ENCODE assay signal across 17 cellular contexts in the genomic region with DNA sequence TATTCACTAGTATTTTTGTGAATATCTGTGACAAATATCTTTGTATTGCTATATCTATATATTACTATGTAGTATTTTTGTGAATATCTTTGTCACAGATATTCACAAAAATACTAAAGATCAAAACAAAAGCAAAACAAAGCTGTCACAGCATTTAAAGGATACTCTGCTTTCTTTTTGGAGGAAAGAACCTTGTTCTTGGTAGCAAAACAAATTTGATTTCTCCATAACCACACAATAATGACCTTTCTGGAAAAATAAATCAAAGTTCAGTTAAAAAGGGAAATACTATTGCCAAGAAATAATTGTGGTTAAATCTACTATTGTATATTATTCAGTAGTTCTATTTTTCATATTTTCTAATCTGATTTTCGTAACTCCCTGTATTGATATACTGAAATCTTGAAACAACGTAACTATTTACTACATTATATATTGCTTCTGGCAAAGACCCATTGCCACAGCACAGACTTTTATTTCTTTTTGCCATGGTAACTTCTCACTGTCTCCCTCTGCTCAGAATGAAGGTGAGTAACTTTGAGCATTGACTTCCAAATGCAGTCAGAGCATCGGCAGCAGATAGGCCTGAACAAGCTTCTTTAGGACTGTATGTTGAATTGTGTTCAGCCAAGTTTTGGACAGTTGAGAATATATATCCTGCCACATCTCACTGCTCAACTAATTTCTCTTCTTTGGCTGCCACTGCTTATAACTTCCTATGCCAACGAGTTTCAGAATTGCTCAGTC.
"Had no signal": no experiment of that assay in that cellular context is flagged by ENCODE, and none has a peak within 500 bp of the region (broad histone marks: within the 10 kb centered on the region; RNA-seq: fewer than 3 reads in every experiment).

No MANE protein-coding gene starts in this region.

- H3K4me1 ChIP-seq: gastrocnemius medialis, heart right ventricle, left lung, lower lobe of right lung, suprapubic skin, thyroid gland had no signal

- H3K27me3 ChIP-seq: dorsolateral prefrontal cortex, gastrocnemius medialis, heart right ventricle, left lung, suprapubic skin, thyroid gland had no signal

- H3K4me3 ChIP-seq: dorsolateral prefrontal cortex, gastrocnemius medialis, heart right ventricle, left lung, lower lobe of right lung, suprapubic skin, thyroid gland had no signal

- H3K27ac ChIP-seq: dorsolateral prefrontal cortex, gastrocnemius medialis, heart right ventricle, left lung, lower lobe of right lung, suprapubic skin, thyroid gland had no signal

- DNase-seq: cortex of kidney; dorsolateral prefrontal cortex; effector memory CD4-positive, alpha-beta T cell; gastrocnemius medialis; heart right ventricle; islet precursor cell; left lung; lower lobe of right lung; mesendoderm; naive B cell; occipital lobe; posterior cingulate gyrus; small intestine; stimulated activated CD4-positive, alpha-beta T cell treated with anti-CD3 and anti-CD28 coated beads, Interleukin-12 subunit alpha, Interleukin-12 subunit beta, amount 100 ng/mL, for 4 hours; stimulated activated naive CD8-positive, alpha-beta T cell treated with anti-CD3 and anti-CD28 coated beads, Interleukin-15, Interleukin-2, amounts not matched to agents 100 U/mL and 50 U/mL, for 24 hours; thyroid gland had no signal

- H3K9me3 ChIP-seq: gastrocnemius medialis, lower lobe of right lung, suprapubic skin, thyroid gland had no signal

- H3K36me3 ChIP-seq: gastrocnemius medialis, heart right ventricle, left lung, lower lobe of right lung, suprapubic skin, thyroid gland had no signal
